ENCODE assay signal across 11 cellular contexts in genomic region chr4:87103086-87103485, GRCh38.
DNase-seq lines count a peak whose midpoint lies in the region; ATAC-seq, FAIRE-seq and TF ChIP-seq lines count a peak whose summit lies in the region.
"Had no signal": no experiment of that assay in that cellular context is flagged by ENCODE, and none has a peak within 500 bp of the region (broad histone marks: within the 10 kb centered on the region; RNA-seq: fewer than 3 reads in every experiment).

No MANE protein-coding gene starts in this region.

- BruUV-seq in HepG2 (replicated peaks; lab: Mats Ljungman, UMichigan): no TSS peak

- TF ChIP-seq POLR2A in HepG2 (IDR thresholded peaks at IDR 0.05; ENCODE audit: insufficient read depth in 1 of 2, low read depth in 2 of 2, low read length in 2 of 2): no peak
- no peak for TF ChIP-seq POLR2A in stomach (IDR thresholded peaks at IDR 0.05)

- CTCF ChIA-PET in activated CD4-positive, alpha-beta memory T cell treated with anti-CD3 and anti-CD28 coated beads for 36 hours (lab: Charles Lee): interaction anchor here (1.5 to 5.6 kb wide), 2 partner anchors 10 to 181 kb away, joined by 8 to 37 read pairs; no protein-coding TSS in a partner anchor
- CTCF ChIA-PET in activated CD4-positive, alpha-beta memory T cell treated with anti-CD3 and anti-CD28 coated beads, Interleukin-2, amount 10 ng/mL, durations not matched to agents 7 days and 5 days (lab: Charles Lee): interaction anchor here (0.7 to 4.8 kb wide), 3 partner anchors 7 to 180 kb away, joined by 3 to 20 read pairs (median 3); no protein-coding TSS in a partner anchor
- CTCF ChIA-PET in HepG2 (lab: Yijun Ruan, JAX; ENCODE audit: low intra/inter-chr PET ratio, low total read pairs): no interaction called here

- no peak for TF ChIP-seq RAD21 in HepG2 (CRISPR knock-in tag; IDR thresholded peaks at IDR 0.05)

- H3K9me3 ChIP-seq in ascending aorta (no peaks in the 10 kb centered on the region), HepG2 (ENCODE audit: low read length) (no peaks in the 10 kb centered on the region), stomach (no peaks in the 10 kb centered on the region)

- no peak overlapping the region for H3K9ac ChIP-seq in HepG2 (ENCODE audit: insufficient read depth, low read depth, low read length)

- no peak overlapping the region for H3K4me2 ChIP-seq in HepG2 (ENCODE audit: low read depth, low read length)

- H2AFZ ChIP-seq in HepG2 (ENCODE audit: low read length): no peak overlapping the region

- H3K27me3 Mint-ChIP-seq in activated CD4-positive, alpha-beta memory T cell treated with anti-CD3 and anti-CD28 coated beads for 36 hours: no peaks in the 10 kb centered on the region
- H3K27me3 Mint-ChIP-seq in activated CD4-positive, alpha-beta memory T cell treated with anti-CD3 and anti-CD28 coated beads, Interleukin-2, amount 10 ng/mL, durations not matched to agents 7 days and 5 days: no peaks in the 10 kb centered on the region
- no peaks in the 10 kb centered on the region for H3K27me3 Mint-ChIP-seq in glutamatergic neuron (ENCODE audit: unreplicated experiment)

- 91% methylated on average over 1 of the region's 1 CpG for WGBS in HepG2 (ENCODE audit: low lambda C conversion rate)
- 52 to 74% (median 70%) methylated on average over 1 of the region's 1 CpG for WGBS in stomach, 5 donors

- ATAC-seq in HepG2: no peak
- no peak for ATAC-seq in GM19467 (IDR thresholded peaks at IDR 0.05; ENCODE audit: unreplicated experiment)

- H3K36me3 Mint-ChIP-seq in activated CD4-positive, alpha-beta memory T cell treated with anti-CD3 and anti-CD28 coated beads for 36 hours: peaks cover 31% of the 10 kb centered on the region
- peaks cover 29% of the 10 kb centered on the region for H3K36me3 Mint-ChIP-seq in activated CD4-positive, alpha-beta memory T cell treated with anti-CD3 and anti-CD28 coated beads, Interleukin-2, amount 10 ng/mL, durations not matched to agents 7 days and 5 days (ENCODE audit: low read depth)
- no peaks in the 10 kb centered on the region for H3K36me3 Mint-ChIP-seq in glutamatergic neuron (ENCODE audit: unreplicated experiment)

- peak overlapping the region; percentile 84 for H3K27ac Mint-ChIP-seq in activated CD4-positive, alpha-beta memory T cell treated with anti-CD3 and anti-CD28 coated beads for 36 hours
- H3K27ac Mint-ChIP-seq in activated CD4-positive, alpha-beta memory T cell treated with anti-CD3 and anti-CD28 coated beads, Interleukin-2, amount 10 ng/mL, durations not matched to agents 7 days and 5 days: no peak overlapping the region
- no peak overlapping the region for H3K27ac Mint-ChIP-seq in glutamatergic neuron (ENCODE audit: unreplicated experiment)
- H3K27ac Mint-ChIP-seq: activated T-helper 1 cell treated with anti-CD3 and anti-CD28 coated beads, Interleukin-12 subunit alpha, Interleukin-12 subunit beta, Interleukin-2, Interleukin-4 antibody, amounts not matched to agents 30 ng/mL and 10 ng/mL and 1 ng/mL, durations not matched to agents 14 hours and 24 hours and 36 hours had no signal

- H3K4me3 Mint-ChIP-seq in activated CD4-positive, alpha-beta memory T cell treated with anti-CD3 and anti-CD28 coated beads for 36 hours: no peak overlapping the region
- H3K4me3 Mint-ChIP-seq in activated CD4-positive, alpha-beta memory T cell treated with anti-CD3 and anti-CD28 coated beads, Interleukin-2, amount 10 ng/mL, durations not matched to agents 7 days and 5 days: no peak overlapping the region
- H3K4me3 Mint-ChIP-seq in glutamatergic neuron (ENCODE audit: unreplicated experiment): no peak overlapping the region

- no peak for TF ChIP-seq EP300 in HepG2 (IDR thresholded peaks at IDR 0.05; ENCODE audit: low read depth in 2 of 2, low read length in 2 of 2)
- no peak for TF ChIP-seq EP300 in HepG2 (CRISPR knock-in tag; IDR thresholded peaks at IDR 0.05; ENCODE audit: borderline replicate concordance)
- no peak for TF ChIP-seq EP300 in stomach (IDR thresholded peaks at IDR 0.05)

- in situ Hi-C loops in HepG2 (cut with HindIII; ENCODE audit: extremely low pct_ligation_motif_present, low pct_unique_long_range_greater_than_20kb): no loop called here

- H3K36me3 ChIP-seq in ascending aorta (peaks cover 4 to 6% of the 10 kb centered on the region in 2 donors), HepG2 (replicated peaks in 1 of 2; ENCODE audit: control insufficient read depth in 1 of 2, insufficient read depth in 2 of 2, low read length in 2 of 2) (peaks cover 8 to 20% of the 10 kb centered on the region in 2 experiments; a peak in 4 of 5 replicates), stomach (peaks cover under 1 to 37% (median 18%) of the 10 kb centered on the region in 4 donors)

- POLR2A ChIA-PET in activated CD4-positive, alpha-beta memory T cell treated with anti-CD3 and anti-CD28 coated beads for 36 hours (lab: Charles Lee): interaction anchor here (0.6 to 1.8 kb wide), 5 partner anchors 50 to 168 kb away, joined by 3 to 8 read pairs (median 4); partner anchors contain the start of gene AFF1
- POLR2A ChIA-PET in activated CD4-positive, alpha-beta memory T cell treated with anti-CD3 and anti-CD28 coated beads, Interleukin-2, amount 10 ng/mL, durations not matched to agents 7 days and 5 days (lab: Charles Lee): interaction anchor here (1.0 to 1.1 kb wide), 2 partner anchors 169 to 183 kb away, joined by 3 read pairs; partner anchors contain the start of gene AFF1
- POLR2A ChIA-PET in HepG2 (lab: Yijun Ruan, JAX): no interaction called here

- no peaks in the 10 kb centered on the region for H3K9me3 Mint-ChIP-seq in activated CD4-positive, alpha-beta memory T cell treated with anti-CD3 and anti-CD28 coated beads for 36 hours
- H3K9me3 Mint-ChIP-seq in activated CD4-positive, alpha-beta memory T cell treated with anti-CD3 and anti-CD28 coated beads, Interleukin-2, amount 10 ng/mL, durations not matched to agents 7 days and 5 days: no peaks in the 10 kb centered on the region
- no peaks in the 10 kb centered on the region for H3K9me3 Mint-ChIP-seq in glutamatergic neuron (ENCODE audit: unreplicated experiment)
- H3K9me3 Mint-ChIP-seq: activated T-helper 1 cell treated with anti-CD3 and anti-CD28 coated beads, Interleukin-12 subunit alpha, Interleukin-12 subunit beta, Interleukin-2, Interleukin-4 antibody, amounts not matched to agents 30 ng/mL and 10 ng/mL and 1 ng/mL, durations not matched to agents 14 hours and 24 hours and 36 hours had no signal

- H3K4me1 ChIP-seq in ascending aorta: peaks cover 5 to 23% of the 10 kb centered on the region in 2 donors
- H3K4me1 ChIP-seq in HepG2 (ENCODE audit: insufficient read depth, low read length): peaks cover 63% of the 10 kb centered on the region
- peaks cover 14 to 59% (median 38%) of the 10 kb centered on the region in 4 donors for H3K4me1 ChIP-seq in stomach

- TF ChIP-seq CTCF in ascending aorta (IDR thresholded peaks at IDR 0.05) (no peak), HepG2 (CRISPR knock-in tag; IDR thresholded peaks at IDR 0.05) (no peak), stomach (IDR thresholded peaks at IDR 0.05) (no peak), glutamatergic neuron (IDR thresholded peaks at IDR 0.05; ENCODE audit: partially characterized antibody, unreplicated experiment) (no peak)

- no peak for DNase-seq in activated CD4-positive, alpha-beta memory T cell treated with anti-CD3 and anti-CD28 coated beads for 36 hours
- no peak for DNase-seq in activated CD4-positive, alpha-beta memory T cell treated with anti-CD3 and anti-CD28 coated beads, Interleukin-2, amount 10 ng/mL, durations not matched to agents 7 days and 5 days
- DNase-seq in ascending aorta (ENCODE audit: low spot score in 2 of 2) (no peak), HepG2 (ENCODE audit: low spot score) (no peak), stomach (no peak), SIG-M5 treated with dmso at 0.1 percent for 504 hours (lab: John Stamatoyannopoulos, UW; ENCODE audit: unreplicated experiment) (no peak), glutamatergic neuron (no peak)
- DNase-seq: NCI-H187 treated with DMSO at 0.1 percent for 48 hours had no signal

- H3K4me1 Mint-ChIP-seq in activated CD4-positive, alpha-beta memory T cell treated with anti-CD3 and anti-CD28 coated beads for 36 hours (ENCODE audit: low read depth): peaks cover 74% of the 10 kb centered on the region
- H3K4me1 Mint-ChIP-seq in activated CD4-positive, alpha-beta memory T cell treated with anti-CD3 and anti-CD28 coated beads, Interleukin-2, amount 10 ng/mL, durations not matched to agents 7 days and 5 days: peaks cover 29% of the 10 kb centered on the region
- H3K4me1 Mint-ChIP-seq in glutamatergic neuron (ENCODE audit: low read depth, unreplicated experiment): peaks cover 4% of the 10 kb centered on the region

- H3K79me2 ChIP-seq in HepG2 (ENCODE audit: insufficient read depth, low read length): peaks cover 5% of the 10 kb centered on the region

- H3K27me3 ChIP-seq in ascending aorta (no peaks in the 10 kb centered on the region), HepG2 (ENCODE audit: control insufficient read depth in 1 of 2, insufficient read depth in 2 of 2, low read length in 2 of 2) (no peaks in the 10 kb centered on the region), stomach (no peaks in the 10 kb centered on the region)

- H3K4me3 ChIP-seq in ascending aorta (no peak overlapping the region), HepG2 (replicated peaks in 1 of 3; ENCODE audit: insufficient read depth in 1 of 3, low read depth in 2 of 3, low read length in 3 of 3) (no peak overlapping the region), stomach (no peak overlapping the region)

- intact Hi-C loops in activated CD4-positive, alpha-beta memory T cell treated with anti-CD3 and anti-CD28 coated beads for 36 hours (cut with micrococcal nuclease): loop anchor here (1.0 to 5.0 kb wide), 5 partner anchors 10 to 168 kb away; partner anchors contain the start of genes AFF1 and KLHL8
- intact Hi-C loops in ascending aorta (cut with DNase I) (no loop called here), HepG2 (cut with micrococcal nuclease; ENCODE audit: unreplicated experiment) (no loop called here), stomach (cut with DNase I; ENCODE audit: low total_unique reads) (no loop called here)

- H4K20me1 ChIP-seq in HepG2 (ENCODE audit: insufficient read depth, low read length): no peaks in the 10 kb centered on the region

- H3K27ac ChIP-seq in ascending aorta (peak overlapping the region; percentile 60), HepG2 (ENCODE audit: extremely low read length, insufficient read depth, low read length) (peak overlapping the region; percentile 80), stomach (peak overlapping the region in 3 of 5 donors; percentile 56 to 79 (median 78))

- FAIRE-seq in HepG2 (lab: Jason Lieb, UNC): no peak
- FAIRE-seq: A204.1 had no signal

TF ChIP-seq in HepG2, 621 proteins besides CTCF, POLR2A, EP300 and RAD21 (continues in another document):
- TF ChIP-seq ZFP36L2 (CRISPR knock-in tag; IDR thresholded peaks at IDR 0.05): no peak
